ENCODE assay signal across 8 cellular contexts in the genomic region with DNA sequence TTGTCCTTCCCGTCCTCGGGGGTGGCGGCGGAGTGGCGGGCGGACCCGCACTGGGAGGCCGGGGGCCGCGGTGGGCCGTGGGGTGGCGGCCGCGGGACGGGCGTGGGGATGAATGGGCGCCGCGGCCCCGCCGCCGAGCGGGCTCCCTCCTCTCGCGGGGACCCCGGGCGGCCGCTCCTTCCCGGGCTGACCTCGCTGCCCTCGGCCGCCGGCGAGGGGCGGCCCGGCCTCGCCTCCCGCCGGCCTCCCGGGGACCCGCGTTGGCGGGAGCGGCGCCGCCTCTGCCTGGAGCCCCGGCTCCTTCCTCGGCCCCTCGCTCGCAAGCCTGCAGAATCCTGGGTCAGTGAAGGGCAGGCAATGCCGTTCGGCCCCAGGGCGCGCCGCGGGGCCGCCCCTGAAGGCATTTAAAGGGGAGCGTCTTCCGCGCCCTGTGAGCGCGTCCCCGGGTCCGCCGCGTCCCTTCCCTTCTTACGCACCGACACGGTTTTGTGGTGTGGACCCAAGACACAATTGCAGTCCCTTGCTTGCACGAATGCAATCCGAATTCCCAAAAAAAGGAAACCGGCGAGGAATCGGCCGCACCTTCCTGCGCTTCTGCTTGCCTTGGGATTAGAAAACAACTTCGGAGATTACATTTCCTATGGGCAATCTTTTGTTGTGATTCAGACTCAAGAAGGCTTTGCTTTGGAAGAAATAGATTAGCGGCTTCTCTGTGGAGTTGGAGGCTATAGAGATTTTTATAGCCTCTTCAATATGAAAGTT. TPM values are rescaled to one million over a fixed set of nuclear protein-coding genes. Genes with fewer than 3 reads are reported as not detected.
DNase-seq lines count a peak whose midpoint lies in the region; ATAC-seq, FAIRE-seq and TF ChIP-seq lines count a peak whose summit lies in the region.

No MANE protein-coding gene starts in this region.

- peak overlapping the region; percentile 86 for H3K27ac ChIP-seq in RWPE1
- H3K27ac ChIP-seq in body of pancreas = peak overlapping the region; percentile 88 to 95 (median 88)
- no peak overlapping the region for H3K27ac ChIP-seq in iPS DF 6.9 (ENCODE audit: low read length)
- H3K27ac ChIP-seq in sigmoid colon = peak overlapping the region; percentile 94 to 97 (median 96)

- no peak for FAIRE-seq in GM12891 (lab: Jason Lieb, UNC)

- POLR2A ChIA-PET in RWPE1 (lab: Yijun Ruan, JAX; ENCODE audit: low non-redundant PET) = no interaction called here

- 1% methylated on average over 12 to 69 of the region's 78 CpGs for WGBS in body of pancreas, 2 donors
- WGBS in iPS DF 6.9 (ENCODE audit: insufficient coverage, insufficient read length) = no CpG with 5 or more reads among the region's 78 CpGs
- 0 to 1% methylated on average over 78 of the region's 78 CpGs for WGBS in sigmoid colon, 2 donors

- peaks cover 20% of the 10 kb centered on the region for H3K4me1 ChIP-seq in body of pancreas
- H3K4me1 ChIP-seq in iPS DF 6.9 (ENCODE audit: control insufficient read depth, insufficient read depth, low read length) = no peaks in the 10 kb centered on the region
- H3K4me1 ChIP-seq in sigmoid colon = peaks cover 0 to 35% (median 29%) of the 10 kb centered on the region in 4 donors

- no peaks in the 10 kb centered on the region for H3K36me3 ChIP-seq in body of pancreas (replicated peaks in 1 of 2; ENCODE audit: insufficient read depth in 1 of 2, low read depth in 2 of 2)
- no peaks in the 10 kb centered on the region for H3K36me3 ChIP-seq in iPS DF 6.9 (ENCODE audit: control insufficient read depth, insufficient read depth, low read length)
- no peaks in the 10 kb centered on the region for H3K36me3 ChIP-seq in sigmoid colon

- DNase-seq in activated T-cell treated with anti-CD3 and anti-CD28 coated beads for 48 hours (ENCODE audit: low read depth) = peak; percentile 5
- DNase-seq in activated T-cell treated with anti-CD3 and anti-CD28 coated beads for 4 hours = no peak
- peak; percentile 17 for DNase-seq in RWPE1 (ENCODE audit: low spot score)
- DNase-seq in body of pancreas = peak; percentile 19 to 26 (median 24)
- no peak for DNase-seq in iPS DF 6.9 (ENCODE audit: low read depth, low spot score)
- DNase-seq in sigmoid colon = peak; percentile 69
- no peak for DNase-seq in GM12891 (ENCODE audit: insufficient read length, low spot score)

- H3K4me3 ChIP-seq in body of pancreas (peak overlapping the region; percentile 44 to 80), iPS DF 6.9 (ENCODE audit: low read length) (peak overlapping the region; percentile 69), sigmoid colon (peak overlapping the region; percentile 70 to 99 (median 92))

- intact Hi-C loops in body of pancreas (cut with DNase I) (no loop called here), sigmoid colon (cut with DNase I) (loop anchor here (2.0 to 10.0 kb wide), 5 partner anchors 100 to 432 kb away; a partner anchor contains a TSS)

- H3K27me3 ChIP-seq in body of pancreas = no peaks in the 10 kb centered on the region
- H3K27me3 ChIP-seq in iPS DF 6.9 (ENCODE audit: control insufficient read depth, insufficient read depth, low read length) = no peaks in the 10 kb centered on the region
- H3K27me3 ChIP-seq in sigmoid colon = no peaks in the 10 kb centered on the region

- ATAC-seq in body of pancreas (no peak), HG03378 (IDR thresholded peaks at IDR 0.05; ENCODE audit: unreplicated experiment) (no peak)

- TF ChIP-seq POLR2A in body of pancreas (IDR thresholded peaks at IDR 0.05) (no peak), sigmoid colon (IDR thresholded peaks at IDR 0.05) (no peak), GM12891 (IDR thresholded peaks at IDR 0.05; ENCODE audit: low read depth, low read length) (no peak)

- H3K9me3 ChIP-seq in body of pancreas (no peaks in the 10 kb centered on the region), iPS DF 6.9 (ENCODE audit: control insufficient read depth, insufficient read depth, low read length) (no peaks in the 10 kb centered on the region), sigmoid colon (no peaks in the 10 kb centered on the region)

- TF ChIP-seq CTCF in RWPE1 (conservative IDR thresholded peaks at IDR 0.05; ENCODE audit: low read depth) = no peak
- TF ChIP-seq CTCF in body of pancreas (IDR thresholded peaks at IDR 0.05) = no peak
- no peak for TF ChIP-seq CTCF in sigmoid colon (IDR thresholded peaks at IDR 0.05)

- TF ChIP-seq EP300 in sigmoid colon (IDR thresholded peaks at IDR 0.05) = no peak

- CTCF ChIA-PET in RWPE1 (lab: Yijun Ruan, JAX) = no interaction called here

TF ChIP-seq in GM12891, 5 proteins besides CTCF, POLR2A, EP300 and RAD21:
- TF ChIP-seq TAF1 (IDR thresholded peaks at IDR 0.05; ENCODE audit: low read depth, low read length) (no peak), PAX5 (IDR thresholded peaks at IDR 0.05; ENCODE audit: insufficient read depth, low read length, severe bottlenecking) (no peak), SPI1 (IDR thresholded peaks at IDR 0.05; ENCODE audit: low read depth, low read length) (no peak), POLR2AphosphoS5 (IDR thresholded peaks at IDR 0.05; ENCODE audit: low read depth, low read length) (no peak), POU2F2 (IDR thresholded peaks at IDR 0.05; ENCODE audit: low read depth, low read length) (no peak)
TF ChIP-seq in GM12891: peak in this region for 0.

RNA-seq across cellular contexts. Expression of a gene that starts 0.8 kb away (rescaled TPM):
- total RNA-seq in body of pancreas (10 to 100 TPM; 15.0 to 47.5 TPM), sigmoid colon (10 to 100 TPM; 35.7 to 45.4 (median 42.6) TPM)
- polyA plus RNA-seq in sigmoid colon = 10 to 100 TPM; 10.8 to 15.8 (median 12.9) TPM
- polyA plus RNA-seq in GM12891 (2012; ENCODE audit: low read depth, missing spikeins) = 0.59 TPM

RNA-seq across cellular contexts. Expression of a gene that starts 1.5 kb away (rescaled TPM):
- 10 to 100 TPM; 22.3 to 31.6 TPM for total RNA-seq in body of pancreas
- total RNA-seq in sigmoid colon = 10 to 100 TPM; 46.6 to 90.8 (median 62.7) TPM
- 10 to 100 TPM; 17.3 to 41.4 (median 20.5) TPM for polyA plus RNA-seq in sigmoid colon
- 18.5 TPM for polyA plus RNA-seq in GM12891 (2012; ENCODE audit: low read depth, missing spikeins)

RNA-seq across cellular contexts. Expression of a gene that starts 54.6 kb away (rescaled TPM):
- total RNA-seq in body of pancreas = 1 to 10 TPM; 5.6 to 6.5 TPM
- total RNA-seq in sigmoid colon = 1 to 10 TPM; 4.6 to 7.2 (median 5.9) TPM
- 10 to 100 TPM in 2 of 3 donors, 1 to 10 TPM in 1; 6.0 to 13.4 (median 12.1) TPM for polyA plus RNA-seq in sigmoid colon
- polyA plus RNA-seq in GM12891 (2012; ENCODE audit: low read depth, missing spikeins) = 16.9 TPM

Comparison
In these comparisons a context has a peak if more than half of its experiments do, and no peak if none do; other contexts are left out.
1. DNase-seq: peak in activated T-cell treated with anti-CD3 and anti-CD28 coated beads for 48 hours (single experiment), RWPE1 (single experiment), body of pancreas (4 of 4) and sigmoid colon (single experiment); none in activated T-cell treated with anti-CD3 and anti-CD28 coated beads for 4 hours (single experiment), iPS DF 6.9 (single experiment) and GM12891 (single experiment).
2. Peak in every context shown above with its lines, with median percentiles within 50 percentile points of each other: H3K4me3 ChIP-seq.